Comparison of ENCODE assay signal across 16 cellular contexts in the genomic region with DNA sequence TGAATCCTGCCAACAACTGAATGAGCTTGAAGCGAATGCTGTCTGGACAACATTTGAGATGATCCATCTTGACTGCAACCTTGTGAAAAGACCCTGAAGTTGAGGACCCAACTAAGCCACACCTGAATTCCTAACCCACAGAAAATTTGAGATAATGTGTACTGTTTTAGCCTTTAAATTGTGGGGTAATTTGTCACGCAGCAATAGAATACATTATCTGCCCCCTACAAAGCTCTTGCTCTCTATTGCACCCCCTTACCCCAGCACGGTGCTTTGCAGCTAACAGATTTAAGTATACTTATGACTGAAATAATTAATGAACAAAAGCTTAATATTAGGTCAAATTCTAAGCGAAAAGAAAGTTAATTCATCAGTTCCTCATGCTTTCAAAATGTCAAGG. TPM values are rescaled to one million over a fixed set of nuclear protein-coding genes. Genes with fewer than 3 reads are reported as not detected.
A peak's percentile ranks its signal among the peaks of the same experiment; 100 is the strongest.
DNase-seq lines count a peak whose midpoint lies in the region; ATAC-seq and TF ChIP-seq lines count a peak whose summit lies in the region.
"Had no signal": no experiment of that assay in that cellular context is flagged by ENCODE, and none has a peak within 500 bp of the region (broad histone marks: within the 10 kb centered on the region; RNA-seq: fewer than 3 reads in every experiment).

No MANE protein-coding gene starts in this region.

- peaks cover 20% of the 10 kb centered on the region for H3K4me1 Mint-ChIP-seq in activated naive CD4-positive, alpha-beta T cell treated with anti-CD3 and anti-CD28 coated beads, Interleukin-2, amount 50 U/mL, for 24 hours
- peaks cover 8% of the 10 kb centered on the region for H3K4me1 Mint-ChIP-seq in central memory CD8-positive, alpha-beta T cell
- peaks cover 37% of the 10 kb centered on the region for H3K4me1 Mint-ChIP-seq in stimulated activated naive CD8-positive, alpha-beta T cell treated with anti-CD3 and anti-CD28 coated beads, Interleukin-15, amount 100 ng/mL, for 72 hours

- H3K4me3 Mint-ChIP-seq in activated naive CD4-positive, alpha-beta T cell treated with anti-CD3 and anti-CD28 coated beads, Interleukin-2, amount 50 U/mL, for 24 hours, result peak overlapping the region; percentile 89
- H3K4me3 Mint-ChIP-seq in central memory CD8-positive, alpha-beta T cell, result peak overlapping the region; percentile 79
- H3K4me3 Mint-ChIP-seq in stimulated activated naive CD8-positive, alpha-beta T cell treated with anti-CD3 and anti-CD28 coated beads, Interleukin-15, amount 100 ng/mL, for 72 hours, result peak overlapping the region; percentile 85 to 93

- peak overlapping the region; percentile 83; the same call in 1 of the 2 replicates for H3K4me2 ChIP-seq in PC-9

- H3K9me3 ChIP-seq in PC-9 (ENCODE audit: insufficient read depth, low read depth), result no peaks in the 10 kb centered on the region
- H3K9me3 ChIP-seq: upper lobe of right lung had no signal

- no peak for DNase-seq in activated naive CD4-positive, alpha-beta T cell treated with anti-CD3 and anti-CD28 coated beads, Interleukin-2, amount 50 U/mL, for 16 hours
- DNase-seq in PC-9, result no peak
- no peak for DNase-seq in central memory CD8-positive, alpha-beta T cell (ENCODE audit: low spot score in 2 of 2)
- no peak for DNase-seq in stimulated activated naive CD8-positive, alpha-beta T cell treated with anti-CD3 and anti-CD28 coated beads, Interleukin-15, amount 100 ng/mL, for 72 hours
- no peak for DNase-seq in AG08396 (ENCODE audit: low spot score)
- DNase-seq: brain microvascular endothelial cell, EL, Kasumi-1, mesendoderm, NCI-H2029 treated with DMSO at 0.1 percent for 48 hours, NCI-H748 treated with DMSO at 0.1 percent for 48 hours, upper lobe of right lung had no signal

- H2AFZ ChIP-seq in PC-9, result no peak overlapping the region

- no peaks in the 10 kb centered on the region for H3K27me3 Mint-ChIP-seq in activated naive CD4-positive, alpha-beta T cell treated with anti-CD3 and anti-CD28 coated beads, Interleukin-2, amount 50 U/mL, for 24 hours
- no peaks in the 10 kb centered on the region for H3K27me3 Mint-ChIP-seq in central memory CD8-positive, alpha-beta T cell
- no peaks in the 10 kb centered on the region for H3K27me3 Mint-ChIP-seq in stimulated activated naive CD8-positive, alpha-beta T cell treated with anti-CD3 and anti-CD28 coated beads, Interleukin-15, amount 100 ng/mL, for 72 hours

- no peaks in the 10 kb centered on the region for H3K27me3 ChIP-seq in PC-9 (ENCODE audit: insufficient read depth, low read depth)
- H3K27me3 ChIP-seq: brain microvascular endothelial cell, upper lobe of right lung had no signal

- no peaks in the 10 kb centered on the region for H3K9me3 Mint-ChIP-seq in activated naive CD4-positive, alpha-beta T cell treated with anti-CD3 and anti-CD28 coated beads, Interleukin-2, amount 50 U/mL, for 24 hours
- no peaks in the 10 kb centered on the region for H3K9me3 Mint-ChIP-seq in central memory CD8-positive, alpha-beta T cell
- no peaks in the 10 kb centered on the region for H3K9me3 Mint-ChIP-seq in stimulated activated naive CD8-positive, alpha-beta T cell treated with anti-CD3 and anti-CD28 coated beads, Interleukin-15, amount 100 ng/mL, for 72 hours

- POLR2A ChIA-PET in PC-9 (lab: Charles Lee; ENCODE audit: unreplicated experiment), result no interaction called here

- no peak for TF ChIP-seq CTCF in PC-9 (conservative IDR thresholded peaks at IDR 0.05)

- peaks cover 8% of the 10 kb centered on the region; the same call in 1 of the 2 replicates for H3F3A ChIP-seq in PC-9 (ENCODE audit: insufficient read depth, low read depth)

- BruUV-seq in PC-9 (replicated peaks; lab: Mats Ljungman, UMichigan), result no TSS peak

- intact Hi-C loops in PC-9 (cut with micrococcal nuclease; ENCODE audit: unreplicated experiment), result no loop called here

- peaks cover 3% of the 10 kb centered on the region for H3K36me3 Mint-ChIP-seq in activated naive CD4-positive, alpha-beta T cell treated with anti-CD3 and anti-CD28 coated beads, Interleukin-2, amount 50 U/mL, for 24 hours
- peaks cover 6% of the 10 kb centered on the region for H3K36me3 Mint-ChIP-seq in central memory CD8-positive, alpha-beta T cell (ENCODE audit: insufficient read depth)

- CTCF ChIA-PET in PC-9 (lab: Charles Lee), result no interaction called here

- H3K4me3 ChIP-seq in PC-9, result peak overlapping the region; percentile 76; the same call in 1 of the 2 replicates
- H3K4me3 ChIP-seq: upper lobe of right lung had no signal

- H3K36me3 ChIP-seq in PC-9 (ENCODE audit: low read depth), result no peaks in the 10 kb centered on the region
- H3K36me3 ChIP-seq: brain microvascular endothelial cell, upper lobe of right lung had no signal

- no peaks in the 10 kb centered on the region for H3K9me2 ChIP-seq in PC-9 (ENCODE audit: insufficient read depth)

- H3K27ac ChIP-seq in PC-9, result no peak overlapping the region
- H3K27ac ChIP-seq: brain microvascular endothelial cell, upper lobe of right lung had no signal

- no peaks in the 10 kb centered on the region for H3K4me1 ChIP-seq in PC-9 (replicated peaks; ENCODE audit: insufficient read depth)

- H3K79me2 ChIP-seq in PC-9 (ENCODE audit: low read depth), result 0 out of 2 replicates have a peak, but pooled peaks cover 8% of the 10 kb centered on the region

- no peaks in the 10 kb centered on the region for H4K20me1 ChIP-seq in PC-9 (ENCODE audit: insufficient read depth)

- H3K27ac Mint-ChIP-seq in activated naive CD4-positive, alpha-beta T cell treated with anti-CD3 and anti-CD28 coated beads, Interleukin-2, amount 50 U/mL, for 24 hours, result peak overlapping the region; percentile 71
- H3K27ac Mint-ChIP-seq in central memory CD8-positive, alpha-beta T cell (ENCODE audit: low read depth), result no peak overlapping the region
- H3K27ac Mint-ChIP-seq in stimulated activated naive CD8-positive, alpha-beta T cell treated with anti-CD3 and anti-CD28 coated beads, Interleukin-15, amount 100 ng/mL, for 72 hours, result no peak overlapping the region

- no peak for ATAC-seq in central memory CD8-positive, alpha-beta T cell (replicated peaks; ENCODE audit: extremely low read depth, poor library complexity, severe bottlenecking)
- no peak for ATAC-seq in stimulated activated naive CD8-positive, alpha-beta T cell treated with anti-CD3 and anti-CD28 coated beads, Interleukin-15, amount 100 ng/mL, for 72 hours
- ATAC-seq in GM18907 (IDR thresholded peaks at IDR 0.05; ENCODE audit: unreplicated experiment) (no peak), GM21619 (IDR thresholded peaks at IDR 0.05; ENCODE audit: unreplicated experiment) (no peak)
- ATAC-seq: Right ventricle myocardium inferior, upper lobe of right lung had no signal

RNA-seq across cellular contexts. Expression of a gene that starts 1.6 kb away (rescaled TPM):
- 10.2 and 11.5 TPM in 2 replicates for total RNA-seq in PC-9 (2021)

RNA-seq across cellular contexts. Expression of a gene that starts 6.5 kb away (rescaled TPM):
- total RNA-seq in PC-9 (2021), result 1.2 and 3.8 TPM in 2 replicates

RNA-seq across cellular contexts. Expression of a gene that starts 51.4 kb away (rescaled TPM):
- total RNA-seq in PC-9 (2021), result 8.2 and 9.5 TPM in 2 replicates
